ENCODE assay signal across 12 cellular contexts in genomic region chr15:57045741-57046382, GRCh38.
DNase-seq lines count a peak whose midpoint lies in the region; ATAC-seq, FAIRE-seq and TF ChIP-seq lines count a peak whose summit lies in the region.
"Had no signal": no experiment of that assay in that cellular context is flagged by ENCODE, and none has a peak within 500 bp of the region (broad histone marks: within the 10 kb centered on the region; RNA-seq: fewer than 3 reads in every experiment).

No MANE protein-coding gene starts in this region.

- CTCF ChIA-PET in activated B cell treated with CpG ODN at 0.5 μM for 24 hours (lab: Charles Lee) = no interaction called here

- POLR2A ChIA-PET in activated B cell treated with CpG ODN at 0.5 μM for 24 hours (lab: Charles Lee) = no interaction called here

- DNase-seq in GM18507 (ENCODE audit: extremely low spot score, insufficient read length, low read depth) (no peak), GM20000 (ENCODE audit: low spot score) (peak; percentile 18), activated B cell treated with CpG ODN at 0.5 μM for 24 hours (no peak), NOMO-1 treated with dmso at 0.1 percent for 144 hours (lab: John Stamatoyannopoulos, UW; ENCODE audit: unreplicated experiment) (no peak), ACHN (no peak), NCI-H446 (lab: John Stamatoyannopoulos, UW) (no peak), HuH-7 (ENCODE audit: low spot score) (no peak)
- DNase-seq: activated T-cell treated with anti-CD3 and anti-CD28 coated beads, Interleukin-2, amount 50 U/mL, for 72 hours; stimulated activated naive CD8-positive, alpha-beta T cell treated with anti-CD3 and anti-CD28 coated beads, Interleukin-15, amount 100 ng/mL, for 72 hours had no signal

- TF ChIP-seq CTCF in GM20000 (IDR thresholded peaks at IDR 0.05; ENCODE audit: extremely low read depth, missing control alignments) (no peak), activated B cell treated with CpG ODN at 0.5 μM for 24 hours (IDR thresholded peaks at IDR 0.05) (no peak)

- ATAC-seq in HG02938 (IDR thresholded peaks at IDR 0.05; ENCODE audit: unreplicated experiment) (peak; percentile 73), activated B cell treated with CpG ODN at 0.5 μM for 24 hours (ENCODE audit: low read depth) (peak; percentile 42)
- ATAC-seq: stimulated activated naive CD8-positive, alpha-beta T cell treated with anti-CD3 and anti-CD28 coated beads, Interleukin-15, amount 100 ng/mL, for 72 hours had no signal

- peak; percentile 84 for FAIRE-seq in GM18507 (lab: Jason Lieb, UNC)

- peaks cover 3% of the 10 kb centered on the region for H3K36me3 Mint-ChIP-seq in activated B cell treated with CpG ODN at 0.5 μM for 24 hours (ENCODE audit: low read depth)

- intact Hi-C loops in activated B cell treated with CpG ODN at 0.5 μM for 24 hours (cut with micrococcal nuclease) = loop anchor here (2.0 kb wide), 1 partner anchor 25 kb away; no protein-coding TSS in a partner anchor

- peaks cover 36% of the 10 kb centered on the region for H3K4me1 Mint-ChIP-seq in activated B cell treated with CpG ODN at 0.5 μM for 24 hours

- no peak overlapping the region for H3K4me3 Mint-ChIP-seq in activated B cell treated with CpG ODN at 0.5 μM for 24 hours
- H3K4me3 Mint-ChIP-seq: activated T-cell treated with anti-CD3 and anti-CD28 coated beads, Interleukin-2, amount 50 U/mL, for 72 hours; CD14-positive monocyte; central memory CD8-positive, alpha-beta T cell; stimulated activated naive CD8-positive, alpha-beta T cell treated with anti-CD3 and anti-CD28 coated beads, Interleukin-15, amount 100 ng/mL, for 72 hours had no signal

- in situ Hi-C loops in ACHN (cut with HindIII; ENCODE audit: low pct_ligation_motif_present, low pct_unique_long_range_greater_than_20kb, low sequenced_read_pairs) = no loop called here

- H3K27ac Mint-ChIP-seq in activated B cell treated with CpG ODN at 0.5 μM for 24 hours = no peak overlapping the region
- H3K27ac Mint-ChIP-seq: activated T-cell treated with anti-CD3 and anti-CD28 coated beads, Interleukin-2, amount 50 U/mL, for 72 hours; stimulated activated naive CD8-positive, alpha-beta T cell treated with anti-CD3 and anti-CD28 coated beads, Interleukin-15, amount 100 ng/mL, for 72 hours had no signal

- no peaks in the 10 kb centered on the region for H3K9me3 Mint-ChIP-seq in activated B cell treated with CpG ODN at 0.5 μM for 24 hours
- H3K9me3 Mint-ChIP-seq: activated T-cell treated with anti-CD3 and anti-CD28 coated beads, Interleukin-2, amount 50 U/mL, for 72 hours; CD14-positive monocyte; central memory CD8-positive, alpha-beta T cell; stimulated activated naive CD8-positive, alpha-beta T cell treated with anti-CD3 and anti-CD28 coated beads, Interleukin-15, amount 100 ng/mL, for 72 hours had no signal

- no peaks in the 10 kb centered on the region for H3K27me3 Mint-ChIP-seq in activated B cell treated with CpG ODN at 0.5 μM for 24 hours
- H3K27me3 Mint-ChIP-seq: central memory CD8-positive, alpha-beta T cell; stimulated activated naive CD8-positive, alpha-beta T cell treated with anti-CD3 and anti-CD28 coated beads, Interleukin-15, amount 100 ng/mL, for 72 hours had no signal
